Comparison of ENCODE assay signal across 11 cellular contexts in the genomic region with DNA sequence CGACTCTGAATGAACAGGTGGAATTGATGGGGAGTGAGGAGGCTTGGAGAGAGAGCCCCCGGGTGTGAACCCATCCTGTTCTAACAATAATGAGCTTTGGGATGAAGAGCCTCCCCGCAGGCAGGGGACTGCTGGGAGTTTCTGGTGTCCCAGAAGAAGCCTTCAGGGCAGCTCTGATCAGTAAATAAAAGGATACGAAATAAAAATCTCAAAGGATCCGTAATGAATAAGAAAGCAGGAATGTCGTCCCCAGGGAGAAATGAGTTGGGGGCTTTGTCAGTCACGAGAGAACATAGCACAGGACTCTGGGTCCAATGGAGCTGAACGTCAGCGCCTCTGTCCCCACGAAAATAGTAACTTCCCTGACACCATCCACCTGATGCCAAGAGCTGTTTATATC.
A peak's percentile ranks its signal among the peaks of the same experiment; 100 is the strongest.
DNase-seq lines count a peak whose midpoint lies in the region; ATAC-seq and TF ChIP-seq lines count a peak whose summit lies in the region.
"Had no signal": no experiment of that assay in that cellular context is flagged by ENCODE, and none has a peak within 500 bp of the region (broad histone marks: within the 10 kb centered on the region; RNA-seq: fewer than 3 reads in every experiment).

No MANE protein-coding gene starts in this region.

- no peak overlapping the region for H2BK12ac ChIP-seq in mesenchymal stem cell (ENCODE audit: low read length in 2 of 2)

- H3K4ac ChIP-seq in mesenchymal stem cell (ENCODE audit: low read depth in 1 of 2, low read length in 2 of 2), result no peak overlapping the region

- H3K4me3 Mint-ChIP-seq in activated CD8-positive, alpha-beta T cell treated with anti-CD3 and anti-CD28 coated beads for 36 hours, result no peak overlapping the region
- no peak overlapping the region for H3K4me3 Mint-ChIP-seq in activated CD8-positive, alpha-beta T cell treated with anti-CD3 and anti-CD28 coated beads, Interleukin-2, amount 10 ng/mL, durations not matched to agents 7 days and 5 days
- H3K4me3 Mint-ChIP-seq in nephron progenitor cell, result no peak overlapping the region
- H3K4me3 Mint-ChIP-seq: activated T-helper 1 cell treated with anti-CD3 and anti-CD28 coated beads, Interleukin-12 subunit alpha, Interleukin-12 subunit beta, Interleukin-2, Interleukin-4 antibody, amounts not matched to agents 30 ng/mL and 10 ng/mL and 1 ng/mL, durations not matched to agents 14 hours and 24 hours and 36 hours had no signal

- H3K79me1 ChIP-seq in mesenchymal stem cell (replicated peaks; ENCODE audit: low read length, poor library complexity, severe bottlenecking), result peaks cover 18% of the 10 kb centered on the region

- no peak overlapping the region for H2BK120ac ChIP-seq in mesenchymal stem cell (ENCODE audit: low read depth, low read length)

- TF ChIP-seq EP300 in transverse colon (IDR thresholded peaks at IDR 0.05; ENCODE audit: low read depth), result no peak

- POLR2A ChIA-PET in activated CD8-positive, alpha-beta T cell treated with anti-CD3 and anti-CD28 coated beads for 36 hours (lab: Charles Lee), result interaction anchor here (0.8 to 2.4 kb wide), 3 partner anchors 12 to 140 kb away, joined by 3 to 8 read pairs (median 4); no protein-coding TSS in a partner anchor
- POLR2A ChIA-PET in activated CD8-positive, alpha-beta T cell treated with anti-CD3 and anti-CD28 coated beads, Interleukin-2, amount 10 ng/mL, durations not matched to agents 7 days and 5 days (lab: Charles Lee), result interaction anchor here (1.3 kb wide), 1 partner anchor 112 kb away, joined by 5 read pairs; no protein-coding TSS in a partner anchor

- H2BK15ac ChIP-seq in mesenchymal stem cell (ENCODE audit: low read depth, poor library complexity, severe bottlenecking), result no peak overlapping the region

- in situ Hi-C loops in transverse colon (cut with MboI; ENCODE audit: low pct_ligation_motif_present in 1 of 4, low pct_unique_long_range_greater_than_20kb in 1 of 4, low sequenced_read_pairs in 3 of 4), result loop anchor here in 1 of 4 donors (25.0 kb wide), 2 partner anchors 122 to 197 kb away; no protein-coding TSS in a partner anchor

- no peak for ATAC-seq in activated CD8-positive, alpha-beta T cell treated with anti-CD3 and anti-CD28 coated beads for 36 hours
- no peak for ATAC-seq in activated CD8-positive, alpha-beta T cell treated with anti-CD3 and anti-CD28 coated beads, Interleukin-2, amount 10 ng/mL, durations not matched to agents 7 days and 5 days

- H3K27ac ChIP-seq in mesenchymal stem cell (ENCODE audit: low read length, poor library complexity, severe bottlenecking), result no peak overlapping the region
- H3K27ac ChIP-seq in transverse colon, result peak overlapping the region; percentile 7 to 67 (median 50)
- H3K27ac ChIP-seq: epithelial cell of prostate had no signal

- intact Hi-C loops in activated CD8-positive, alpha-beta T cell treated with anti-CD3 and anti-CD28 coated beads for 36 hours (cut with micrococcal nuclease), result no loop called here
- intact Hi-C loops in transverse colon (cut with DNase I; ENCODE audit: low total_unique reads), result loop anchor here (5.0 kb wide), 1 partner anchor 512 kb away; no protein-coding TSS in a partner anchor

- H4K91ac ChIP-seq in mesenchymal stem cell (ENCODE audit: low read length), result no peak overlapping the region

- H3K27me3 Mint-ChIP-seq in activated CD8-positive, alpha-beta T cell treated with anti-CD3 and anti-CD28 coated beads for 36 hours, result no peaks in the 10 kb centered on the region
- no peaks in the 10 kb centered on the region for H3K27me3 Mint-ChIP-seq in activated CD8-positive, alpha-beta T cell treated with anti-CD3 and anti-CD28 coated beads, Interleukin-2, amount 10 ng/mL, durations not matched to agents 7 days and 5 days (ENCODE audit: low read depth)
- H3K27me3 Mint-ChIP-seq in nephron progenitor cell (ENCODE audit: low read depth, poor library complexity), result peaks cover 4% of the 10 kb centered on the region

- H3K9ac ChIP-seq in mesenchymal stem cell (ENCODE audit: low read length), result peak overlapping the region; percentile 52

- H2AFZ ChIP-seq in mesenchymal stem cell (ENCODE audit: low read depth, low read length), result no peak overlapping the region

- H3K4me3 ChIP-seq in choroid plexus epithelial cell (ENCODE audit: low read depth, low read length), result peak overlapping the region; percentile 17
- H3K4me3 ChIP-seq in mesenchymal stem cell (ENCODE audit: insufficient read depth in 1 of 2, low read depth in 1 of 2, low read length in 2 of 2), result peak overlapping the region in 1 of 2 experiments; percentile 68
- H3K4me3 ChIP-seq in transverse colon, result peak overlapping the region in 1 of 4 donors; percentile 7

- no peak for DNase-seq in activated CD8-positive, alpha-beta T cell treated with anti-CD3 and anti-CD28 coated beads for 36 hours
- no peak for DNase-seq in activated CD8-positive, alpha-beta T cell treated with anti-CD3 and anti-CD28 coated beads, Interleukin-2, amount 10 ng/mL, durations not matched to agents 7 days and 5 days
- DNase-seq in choroid plexus epithelial cell (ENCODE audit: low read depth) (no peak), mesenchymal stem cell (no peak), transverse colon (no peak), nephron progenitor cell (no peak), NCI-H1930 (lab: John Stamatoyannopoulos, UW) (no peak)
- no peak for DNase-seq in activated CD4-positive, alpha-beta T cell treated with anti-CD3 and anti-CD28 coated beads, Interleukin-2, amount 50 U/mL, for 1 hour
- DNase-seq: NCI-H345 had no signal

- peaks cover 12% of the 10 kb centered on the region for H3K36me3 Mint-ChIP-seq in activated CD8-positive, alpha-beta T cell treated with anti-CD3 and anti-CD28 coated beads for 36 hours (ENCODE audit: low read depth)
- peaks cover 27% of the 10 kb centered on the region for H3K36me3 Mint-ChIP-seq in activated CD8-positive, alpha-beta T cell treated with anti-CD3 and anti-CD28 coated beads, Interleukin-2, amount 10 ng/mL, durations not matched to agents 7 days and 5 days (ENCODE audit: low read depth)
- H3K36me3 Mint-ChIP-seq in nephron progenitor cell (ENCODE audit: low read depth), result no peaks in the 10 kb centered on the region

- no peak overlapping the region for H3K18ac ChIP-seq in mesenchymal stem cell (ENCODE audit: low read depth in 1 of 2, low read length in 2 of 2)

- TF ChIP-seq CTCF in activated CD8-positive, alpha-beta T cell treated with anti-CD3 and anti-CD28 coated beads for 36 hours (IDR thresholded peaks at IDR 0.05), result no peak
- TF ChIP-seq CTCF in choroid plexus epithelial cell (conservative IDR thresholded peaks at IDR 0.05; ENCODE audit: low read depth, low read length), result no peak
- TF ChIP-seq CTCF in transverse colon (IDR thresholded peaks at IDR 0.05), result no peak
- no peak for TF ChIP-seq CTCF in nephron progenitor cell (IDR thresholded peaks at IDR 0.05)

- H3K9me3 ChIP-seq in mesenchymal stem cell (ENCODE audit: control insufficient read depth, low read length) (no peaks in the 10 kb centered on the region), transverse colon (no peaks in the 10 kb centered on the region)

- H3K36me3 ChIP-seq in mesenchymal stem cell (ENCODE audit: control insufficient read depth in 1 of 2, insufficient read depth in 2 of 2, low read depth in 1 of 2, low read length in 2 of 2), result no peaks in the 10 kb centered on the region
- no peaks in the 10 kb centered on the region for H3K36me3 ChIP-seq in transverse colon

- peaks cover 1% of the 10 kb centered on the region for H3K9me3 Mint-ChIP-seq in activated CD8-positive, alpha-beta T cell treated with anti-CD3 and anti-CD28 coated beads for 36 hours
- H3K9me3 Mint-ChIP-seq in activated CD8-positive, alpha-beta T cell treated with anti-CD3 and anti-CD28 coated beads, Interleukin-2, amount 10 ng/mL, durations not matched to agents 7 days and 5 days (ENCODE audit: insufficient read depth), result no peaks in the 10 kb centered on the region
- peaks cover 2% of the 10 kb centered on the region for H3K9me3 Mint-ChIP-seq in nephron progenitor cell
- H3K9me3 Mint-ChIP-seq: activated T-helper 1 cell treated with anti-CD3 and anti-CD28 coated beads, Interleukin-12 subunit alpha, Interleukin-12 subunit beta, Interleukin-2, Interleukin-4 antibody, amounts not matched to agents 30 ng/mL and 10 ng/mL and 1 ng/mL, durations not matched to agents 14 hours and 24 hours and 36 hours had no signal

- H2BK5ac ChIP-seq in mesenchymal stem cell (ENCODE audit: low read depth, low read length, poor library complexity, severe bottlenecking), result no peak overlapping the region

- peaks cover 81% of the 10 kb centered on the region for H3K4me1 Mint-ChIP-seq in activated CD8-positive, alpha-beta T cell treated with anti-CD3 and anti-CD28 coated beads for 36 hours (ENCODE audit: low read depth)
- H3K4me1 Mint-ChIP-seq in activated CD8-positive, alpha-beta T cell treated with anti-CD3 and anti-CD28 coated beads, Interleukin-2, amount 10 ng/mL, durations not matched to agents 7 days and 5 days (ENCODE audit: low read depth), result peaks cover 59% of the 10 kb centered on the region
- H3K4me1 Mint-ChIP-seq in nephron progenitor cell, result peaks cover 49% of the 10 kb centered on the region

- H3K4me1 ChIP-seq in mesenchymal stem cell (ENCODE audit: control insufficient read depth, insufficient read depth, low read depth, low read length) (peaks cover 13% of the 10 kb centered on the region), transverse colon (peaks cover 0 to 25% (median 5%) of the 10 kb centered on the region in 4 donors)

- no peak overlapping the region for H3K14ac ChIP-seq in mesenchymal stem cell (ENCODE audit: low read length in 2 of 2)

- H4K8ac ChIP-seq in mesenchymal stem cell (ENCODE audit: low read length), result no peak overlapping the region

- CTCF ChIA-PET in activated CD8-positive, alpha-beta T cell treated with anti-CD3 and anti-CD28 coated beads for 36 hours (lab: Charles Lee), result interaction anchor here (0.7 to 2.2 kb wide), 7 partner anchors 9 to 116 kb away, joined by 3 to 9 read pairs (median 5); no protein-coding TSS in a partner anchor
- CTCF ChIA-PET in activated CD8-positive, alpha-beta T cell treated with anti-CD3 and anti-CD28 coated beads, Interleukin-2, amount 10 ng/mL, durations not matched to agents 7 days and 5 days (lab: Charles Lee), result interaction anchor here (1.4 to 1.6 kb wide), 3 partner anchors 9 to 115 kb away, joined by 3 to 9 read pairs (median 5); no protein-coding TSS in a partner anchor

- H3K27me3 ChIP-seq in mesenchymal stem cell (ENCODE audit: control insufficient read depth in 1 of 2, insufficient read depth in 1 of 2, low read length in 2 of 2) (no peaks in the 10 kb centered on the region), transverse colon (no peaks in the 10 kb centered on the region)

- TF ChIP-seq POLR2A in transverse colon (IDR thresholded peaks at IDR 0.05), result no peak

- peak overlapping the region; percentile 9 for H3K4me2 ChIP-seq in mesenchymal stem cell (ENCODE audit: low read length, poor library complexity, severe bottlenecking)

- H2AK5ac ChIP-seq in mesenchymal stem cell (ENCODE audit: low read length, severe bottlenecking), result no peak overlapping the region

- 37% methylated on average over 9 of the region's 10 CpGs for whole genome bisulfite sequencing in mesenchymal stem cell
- WGBS in transverse colon (ENCODE audit: low coverage in 1 of 2), 2 donors, result 70 to 78% methylated on average over 3 to 10 of the region's 10 CpGs

- peak overlapping the region; percentile 1 for H3K27ac Mint-ChIP-seq in activated CD8-positive, alpha-beta T cell treated with anti-CD3 and anti-CD28 coated beads for 36 hours
- no peak overlapping the region for H3K27ac Mint-ChIP-seq in activated CD8-positive, alpha-beta T cell treated with anti-CD3 and anti-CD28 coated beads, Interleukin-2, amount 10 ng/mL, durations not matched to agents 7 days and 5 days
- no peak overlapping the region for H3K27ac Mint-ChIP-seq in nephron progenitor cell
- H3K27ac Mint-ChIP-seq: activated T-helper 1 cell treated with anti-CD3 and anti-CD28 coated beads, Interleukin-12 subunit alpha, Interleukin-12 subunit beta, Interleukin-2, Interleukin-4 antibody, amounts not matched to agents 30 ng/mL and 10 ng/mL and 1 ng/mL, durations not matched to agents 14 hours and 24 hours and 36 hours had no signal

- H3K23ac ChIP-seq in mesenchymal stem cell (ENCODE audit: low read length in 2 of 2), result no peak overlapping the region
